In genomic region chr7:33258561-33258960, GRCh38 we compare ENCODE assay signal across 19 cellular contexts.
"Had no signal": no experiment of that assay in that cellular context is flagged by ENCODE, and none has a peak within 500 bp of the region (broad histone marks: within the 10 kb centered on the region; RNA-seq: fewer than 3 reads in every experiment).

No MANE protein-coding gene starts in this region.

- H3K4me3 ChIP-seq: cardiac muscle cell, dorsolateral prefrontal cortex, gastrocnemius medialis, heart left ventricle, lower lobe of right lung, ovary, spleen, testis, upper lobe of left lung had no signal

- H3K4me1 ChIP-seq: heart left ventricle, lower lobe of right lung, spleen, testis, upper lobe of left lung had no signal

- H3K27me3 ChIP-seq: cardiac muscle cell, dorsolateral prefrontal cortex, gastrocnemius medialis, heart left ventricle, ovary, spleen, testis, upper lobe of left lung had no signal

- DNase-seq: activated CD4-positive, alpha-beta memory T cell treated with anti-CD3 and anti-CD28 coated beads for 36 hours; activated CD4-positive, alpha-beta T cell treated with anti-CD3 and anti-CD28 coated beads for 36 hours; activated gamma-delta T cell; activated T-cell treated with anti-CD3 and anti-CD28 coated beads, Interleukin-2, amount 50 U/mL, for 72 hours; anterior cingulate cortex; dorsolateral prefrontal cortex; erythroblast; gastrocnemius medialis; heart left ventricle; immature natural killer cell; lower lobe of right lung; midbrain; ovary; spleen; T-helper 17 cell; testis; upper lobe of left lung had no signal

- ATAC-seq: activated CD4-positive, alpha-beta T cell treated with anti-CD3 and anti-CD28 coated beads for 36 hours; activated T-cell treated with anti-CD3 and anti-CD28 coated beads, Interleukin-2, amount 50 U/mL, for 72 hours; gastrocnemius medialis; heart left ventricle; lower lobe of right lung; sciatic nerve; T-helper 17 cell had no signal

- H3K9me3 ChIP-seq: gastrocnemius medialis, heart left ventricle, lower lobe of right lung, ovary, spleen, testis, upper lobe of left lung had no signal

- H3K27ac ChIP-seq: cardiac muscle cell, dorsolateral prefrontal cortex, gastrocnemius medialis, heart left ventricle, lower lobe of right lung, ovary, spleen, testis, upper lobe of left lung had no signal

- H3K36me3 ChIP-seq: cardiac muscle cell, gastrocnemius medialis, heart left ventricle, lower lobe of right lung, ovary, upper lobe of left lung had no signal
